Comparison of ENCODE assay signal across 30 cellular contexts in the genomic region with DNA sequence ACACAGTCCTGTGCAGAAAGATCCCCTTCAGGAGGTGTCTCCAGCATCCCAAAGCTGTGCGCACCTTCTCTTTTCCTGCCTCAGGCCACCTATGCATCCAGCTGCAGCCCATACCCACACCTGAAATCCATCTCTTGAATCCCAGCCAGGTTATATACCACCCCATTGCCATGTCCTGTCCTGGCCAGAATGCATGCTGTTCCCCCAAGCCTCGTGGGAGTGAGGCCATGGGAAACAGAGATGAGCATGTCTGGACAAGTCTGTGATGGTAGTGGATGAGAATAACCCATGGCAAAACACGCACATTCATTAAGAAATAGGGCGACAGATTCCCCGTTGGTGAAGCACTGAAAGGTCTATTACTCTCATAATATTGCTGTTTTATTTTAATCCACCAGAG.
"Had no signal": no experiment of that assay in that cellular context is flagged by ENCODE, and none has a peak within 500 bp of the region (broad histone marks: within the 10 kb centered on the region; RNA-seq: fewer than 3 reads in every experiment).

No MANE protein-coding gene starts in this region.

- DNase-seq: activated CD4-positive, alpha-beta T cell treated with anti-CD3 and anti-CD28 coated beads for 36 hours; activated CD4-positive, alpha-beta T cell treated with anti-CD3 and anti-CD28 coated beads, Interleukin-2, amount 50 U/mL, for 4 hours; activated CD4-positive, CD25-positive, alpha-beta regulatory T cell; activated gamma-delta T cell; activated naive CD8-positive, alpha-beta T cell treated with anti-CD3 and anti-CD28 coated beads, Interleukin-2, amount 50 U/mL, for 24 hours; amygdala; dermis blood vessel endothelial cell; effector CD4-positive, alpha-beta T cell; gastrocnemius medialis; glutamatergic neuron; left cardiac atrium; naive B cell; nephron progenitor cell; ovary; psoas muscle; sigmoid colon; small intestine; stimulated activated CD4-positive, alpha-beta T cell treated with anti-CD3 and anti-CD28 coated beads, Interleukin-4, amount 100 ng/mL, for 4 hours; stimulated activated CD8-positive, alpha-beta memory T cell treated with anti-CD3 and anti-CD28 coated beads, Interleukin-4, amount 100 ng/mL, for 48 hours; stimulated activated naive CD8-positive, alpha-beta T cell treated with anti-CD3 and anti-CD28 coated beads, Interleukin-15, amount 100 ng/mL, for 72 hours; substantia nigra; T-helper 1 cell; upper lobe of left lung had no signal

- H3K27ac ChIP-seq: epithelial cell of prostate, gastrocnemius medialis, neutrophil, ovary, psoas muscle, sigmoid colon, upper lobe of left lung had no signal

- H3K4me3 ChIP-seq: gastrocnemius medialis, ovary, psoas muscle, sigmoid colon, upper lobe of left lung had no signal

- ATAC-seq: activated CD4-positive, alpha-beta T cell treated with anti-CD3 and anti-CD28 coated beads for 36 hours; activated naive CD8-positive, alpha-beta T cell treated with anti-CD3 and anti-CD28 coated beads, Interleukin-2, amount 50 U/mL, for 24 hours; gastrocnemius medialis; left cardiac atrium; psoas muscle; stimulated activated memory B cell treated with anti-CD40 and anti-IgM and Interleukin-4, amounts not matched to agents 10 μg/mL and 1 μg/mL and 100 μg/mL, for 72 hours; stimulated activated naive CD8-positive, alpha-beta T cell treated with anti-CD3 and anti-CD28 coated beads, Interleukin-15, amount 100 ng/mL, for 72 hours had no signal

- H3K36me3 Mint-ChIP-seq: activated naive CD4-positive, alpha-beta T cell treated with anti-CD3 and anti-CD28 coated beads, Interleukin-2, amount 50 U/mL, for 24 hours; mesothelial cell of epicardium; naive B cell; stimulated activated memory B cell treated with anti-CD40 and anti-IgM and Interleukin-4, amounts not matched to agents 10 μg/mL and 1 μg/mL and 100 μg/mL, for 72 hours had no signal

- H3K4me1 ChIP-seq: gastrocnemius medialis, psoas muscle, sigmoid colon, upper lobe of left lung had no signal

- H3K36me3 ChIP-seq: gastrocnemius medialis, neutrophil, ovary, upper lobe of left lung had no signal

- H3K27ac Mint-ChIP-seq: activated CD4-positive, alpha-beta T cell treated with anti-CD3 and anti-CD28 coated beads for 36 hours; activated naive CD4-positive, alpha-beta T cell treated with anti-CD3 and anti-CD28 coated beads, Interleukin-2, amount 50 U/mL, for 24 hours; mesothelial cell of epicardium; naive B cell; nephron progenitor cell; stimulated activated memory B cell treated with anti-CD40 and anti-IgM and Interleukin-4, amounts not matched to agents 10 μg/mL and 1 μg/mL and 100 μg/mL, for 72 hours; stimulated activated naive CD8-positive, alpha-beta T cell treated with anti-CD3 and anti-CD28 coated beads, Interleukin-15, amount 100 ng/mL, for 72 hours; T-helper 2 cell treated with Interferon-gamma antibody and Interleukin-4, amounts not matched to agents 5 μg/mL and 100 μg/mL, for 36 hours had no signal

- H3K9me3 ChIP-seq: gastrocnemius medialis, neutrophil, psoas muscle, sigmoid colon, upper lobe of left lung had no signal

- H3K27me3 ChIP-seq: ovary, sigmoid colon, upper lobe of left lung had no signal

- H3K4me3 Mint-ChIP-seq: activated CD4-positive, alpha-beta T cell treated with anti-CD3 and anti-CD28 coated beads for 36 hours; activated naive CD4-positive, alpha-beta T cell treated with anti-CD3 and anti-CD28 coated beads, Interleukin-2, amount 50 U/mL, for 24 hours; activated naive CD8-positive, alpha-beta T cell treated with anti-CD3 and anti-CD28 coated beads, Interleukin-2, amount 50 U/mL, for 24 hours; central memory CD8-positive, alpha-beta T cell; mesothelial cell of epicardium; naive B cell; nephron progenitor cell; stimulated activated memory B cell treated with anti-CD40 and anti-IgM and Interleukin-4, amounts not matched to agents 10 μg/mL and 1 μg/mL and 100 μg/mL, for 72 hours; stimulated activated naive CD8-positive, alpha-beta T cell treated with anti-CD3 and anti-CD28 coated beads, Interleukin-15, amount 100 ng/mL, for 72 hours; T-helper 2 cell treated with Interferon-gamma antibody and Interleukin-4, amounts not matched to agents 5 μg/mL and 100 μg/mL, for 36 hours had no signal

- H3K9me3 Mint-ChIP-seq: activated naive CD4-positive, alpha-beta T cell treated with anti-CD3 and anti-CD28 coated beads, Interleukin-2, amount 50 U/mL, for 24 hours; activated naive CD8-positive, alpha-beta T cell treated with anti-CD3 and anti-CD28 coated beads, Interleukin-2, amount 50 U/mL, for 24 hours; central memory CD8-positive, alpha-beta T cell; stimulated activated memory B cell treated with anti-CD40 and anti-IgM and Interleukin-4, amounts not matched to agents 10 μg/mL and 1 μg/mL and 100 μg/mL, for 72 hours; stimulated activated naive CD8-positive, alpha-beta T cell treated with anti-CD3 and anti-CD28 coated beads, Interleukin-15, amount 100 ng/mL, for 72 hours; T-helper 2 cell treated with Interferon-gamma antibody and Interleukin-4, amounts not matched to agents 5 μg/mL and 100 μg/mL, for 36 hours had no signal
